ENCODE assay signal across 1 cellular context in genomic region chr13:41132512-41133152, GRCh38.
TF ChIP-seq lines count a peak whose summit lies in the region.

Gene KBTBD6 (minus strand): TSS chr13:41132802. CDS start chr13:41132511, 291 bp downstream.

TF ChIP-seq in HepG2, 621 proteins besides CTCF, POLR2A, EP300 and RAD21 (continued from another document and continues in another):
- TF ChIP-seq ZNF556 (CRISPR knock-in tag; IDR thresholded peaks at IDR 0.05; ENCODE audit: borderline replicate concordance): peak; percentile 49; the same call in 1 of the 2 replicates
- peak; percentile 84 for TF ChIP-seq ZGPAT (CRISPR knock-in tag; IDR thresholded peaks at IDR 0.05)
- peak; percentile 89; the same call in 1 of the 2 replicates for TF ChIP-seq FOXK1 (CRISPR knock-in tag; IDR thresholded peaks at IDR 0.05; ENCODE audit: borderline replicate concordance, low read depth)
- 0 out of 2 replicates have a peak, but pooled peaks have one; percentile 31 for TF ChIP-seq PAXIP1 (CRISPR knock-in tag; conservative IDR thresholded peaks at IDR 0.05)
- peak; percentile 81 for TF ChIP-seq YY1 (IDR thresholded peaks at IDR 0.05; ENCODE audit: insufficient read depth, insufficient replicate concordance, low read depth, low read length)
- TF ChIP-seq SRF (IDR thresholded peaks at IDR 0.05; ENCODE audit: low read depth, low read length): peak; percentile 53; the same call in 1 of the 2 replicates
- peak; percentile 86; the same call in 1 of the 2 replicates for TF ChIP-seq TAF1 (CRISPR knock-in tag; IDR thresholded peaks at IDR 0.05)
- peak; percentile 78 for TF ChIP-seq MIXL1 (CRISPR knock-in tag; IDR thresholded peaks at IDR 0.05)
- peak; percentile 73; the same call in 1 of the 2 replicates for TF ChIP-seq SOX5 (CRISPR knock-in tag; IDR thresholded peaks at IDR 0.05; ENCODE audit: borderline replicate concordance)
- 0 out of 2 replicates have a peak, but pooled peaks have one; percentile 36 for TF ChIP-seq ZNF792 (CRISPR knock-in tag; IDR thresholded peaks at IDR 0.05)
- TF ChIP-seq ATF2 (CRISPR knock-in tag; IDR thresholded peaks at IDR 0.05): peak; percentile 91
- TF ChIP-seq SALL1 (CRISPR knock-in tag; IDR thresholded peaks at IDR 0.05): peak; percentile 71; the same call in 1 of the 2 replicates
- peak; percentile 50; the same call in 1 of the 2 replicates for TF ChIP-seq SP4 (CRISPR knock-in tag; IDR thresholded peaks at IDR 0.05)
- TF ChIP-seq ZBTB33 (CRISPR knock-in tag; IDR thresholded peaks at IDR 0.05): peak; percentile 45; the same call in 1 of the 2 replicates
- TF ChIP-seq DR1 (CRISPR knock-in tag; IDR thresholded peaks at IDR 0.05): peak; percentile 46; the same call in 1 of the 2 replicates
- no peak for TF ChIP-seq ZBTB40 (IDR thresholded peaks at IDR 0.05)
- TF ChIP-seq ZBTB40 (CRISPR knock-in tag; IDR thresholded peaks at IDR 0.05): peak; percentile 76; the same call in 1 of the 2 replicates
- TF ChIP-seq ZNF740 (CRISPR knock-in tag; IDR thresholded peaks at IDR 0.05): no peak
- peak; percentile 76 for TF ChIP-seq CBX1 (IDR thresholded peaks at IDR 0.05; ENCODE audit: low read depth)
- TF ChIP-seq ARID5B (CRISPR knock-in tag; IDR thresholded peaks at IDR 0.05): peak; percentile 79
- TF ChIP-seq ZNF331 (CRISPR knock-in tag; IDR thresholded peaks at IDR 0.05): peak; percentile 64
- peak; percentile 82; the same call in 1 of the 2 replicates for TF ChIP-seq IKZF5 (CRISPR knock-in tag; IDR thresholded peaks at IDR 0.05)
- 0 out of 2 replicates have a peak, but pooled peaks have one; percentile 30 for TF ChIP-seq CENPT (CRISPR knock-in tag; IDR thresholded peaks at IDR 0.05; ENCODE audit: low read depth)
- peak; percentile 71 for TF ChIP-seq UBTF (CRISPR knock-in tag; IDR thresholded peaks at IDR 0.05)
- TF ChIP-seq ZNF143 (CRISPR knock-in tag; IDR thresholded peaks at IDR 0.05): peak; percentile 99
